8 cellular contexts compared by ENCODE assay signal in the genomic region with DNA sequence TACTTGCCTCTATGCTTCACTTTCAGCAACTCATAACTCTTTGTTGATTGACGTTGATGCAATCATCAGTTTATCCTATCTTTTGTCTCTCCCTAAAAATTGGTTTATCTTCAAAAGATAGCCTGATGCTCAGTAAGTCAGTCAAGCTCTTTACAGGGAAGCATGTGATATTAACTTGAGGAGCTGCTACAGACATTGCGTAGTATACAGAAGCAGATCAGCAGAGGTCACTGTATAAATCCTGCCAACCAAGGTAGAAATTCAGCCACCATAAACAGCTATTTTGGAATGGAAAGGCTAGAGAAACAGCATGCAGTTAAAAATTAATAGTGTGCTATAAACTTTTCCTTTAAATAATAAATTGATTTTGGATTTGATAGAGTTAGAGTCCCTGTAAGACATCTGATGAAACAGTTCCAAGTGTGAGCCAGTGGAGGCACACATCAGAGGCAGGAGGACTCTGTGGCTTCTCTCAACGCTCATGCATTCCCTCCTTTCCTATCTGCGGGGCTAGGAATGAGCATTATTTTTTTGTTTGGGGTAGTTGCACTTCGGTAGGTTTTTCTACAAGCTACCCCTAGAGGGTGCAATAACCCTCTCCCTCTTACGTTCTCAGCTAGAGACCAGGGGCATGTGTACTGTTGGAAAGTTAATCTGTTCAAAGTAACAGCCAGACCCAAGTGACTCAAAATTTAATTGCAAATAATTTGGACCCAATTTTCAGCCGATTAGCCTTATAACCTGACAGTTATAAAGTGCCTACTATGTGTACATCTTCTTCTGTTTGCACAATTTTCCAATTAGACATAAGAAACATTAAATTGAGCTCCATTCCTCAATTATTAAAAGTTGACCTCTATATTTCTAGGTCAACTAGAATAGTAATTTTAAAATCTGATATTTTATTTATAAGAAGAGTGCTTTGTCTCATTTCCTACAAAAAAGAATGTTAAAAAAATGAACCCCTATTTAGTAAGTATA.
DNase-seq lines count a peak whose midpoint lies in the region; ATAC-seq and TF ChIP-seq lines count a peak whose summit lies in the region.

No MANE protein-coding gene starts in this region.

- peak; percentile 77 for TF ChIP-seq CTCF in GM12872 (IDR thresholded peaks at IDR 0.05; ENCODE audit: insufficient read depth, low read depth, low read length)
- TF ChIP-seq CTCF in choroid plexus epithelial cell (conservative IDR thresholded peaks at IDR 0.05; ENCODE audit: low read depth, low read length): peak; percentile 86

- ATAC-seq in HG03159 (IDR thresholded peaks at IDR 0.05; ENCODE audit: unreplicated experiment): peak; percentile 79
- no peak for ATAC-seq in GM21825 (IDR thresholded peaks at IDR 0.05; ENCODE audit: unreplicated experiment)
- no peak for ATAC-seq in HG03025 (IDR thresholded peaks at IDR 0.05; ENCODE audit: low FRiP score, unreplicated experiment)

- no peak overlapping the region for H3K4me3 ChIP-seq in choroid plexus epithelial cell (ENCODE audit: low read depth, low read length)

- DNase-seq in NCI-H510A (lab: John Stamatoyannopoulos, UW) (peak; percentile 62), choroid plexus epithelial cell (ENCODE audit: low read depth) (peak; percentile 82), lung microvascular endothelial cell (ENCODE audit: low read depth in 2 of 2) (peak; percentile 1 to 11)
- DNase-seq in stimulated activated CD4-positive, alpha-beta T cell treated with anti-CD3 and anti-CD28 coated beads, Interleukin-12 subunit alpha, Interleukin-12 subunit beta, amount 100 ng/mL, for 4 hours: no peak
